ENCODE assay signal across 10 cellular contexts in the genomic region with DNA sequence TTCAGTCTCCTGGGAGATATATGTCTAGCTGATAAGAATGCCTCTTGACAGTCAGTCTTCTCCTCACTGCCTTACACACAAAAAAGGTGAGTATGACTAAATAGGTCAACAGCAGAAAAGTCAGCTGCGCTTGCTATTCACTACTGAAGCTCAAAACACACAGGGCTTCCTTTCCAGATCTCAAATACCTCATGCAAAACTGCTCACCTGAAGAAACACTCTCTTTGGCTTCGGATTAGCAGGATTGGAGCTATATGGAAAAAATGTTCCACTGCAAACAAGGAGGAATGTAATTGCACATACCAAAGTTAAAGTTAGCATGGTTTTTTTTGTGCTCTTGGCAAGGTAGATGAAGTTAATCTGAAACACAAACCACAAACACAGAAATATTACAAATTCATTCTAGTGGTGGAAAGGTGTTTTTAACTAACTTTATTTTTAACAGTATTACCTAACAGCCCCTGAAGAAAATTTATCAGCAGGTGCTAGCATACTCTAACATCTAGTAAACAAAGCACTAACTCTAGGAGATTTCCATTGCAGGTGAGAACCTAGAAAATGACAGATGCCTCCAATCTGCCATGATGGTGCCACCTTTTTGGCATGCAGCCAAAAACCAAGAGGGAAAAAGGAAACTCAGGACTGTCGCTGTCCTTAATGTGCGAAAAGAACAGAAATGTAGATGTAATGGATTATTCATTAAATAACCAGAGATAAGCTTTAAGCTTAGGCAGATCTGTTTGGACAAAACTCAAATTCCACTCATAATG. TPM values are rescaled to one million over a fixed set of nuclear protein-coding genes. Genes with fewer than 3 reads are reported as not detected.
A peak's percentile ranks its signal among the peaks of the same experiment; 100 is the strongest.
DNase-seq lines count a peak whose midpoint lies in the region; ATAC-seq and TF ChIP-seq lines count a peak whose summit lies in the region.
"Had no signal": no experiment of that assay in that cellular context is flagged by ENCODE, and none has a peak within 500 bp of the region (broad histone marks: within the 10 kb centered on the region; RNA-seq: fewer than 3 reads in every experiment).

No MANE protein-coding gene starts in this region.

- no peaks in the 10 kb centered on the region for H3K27me3 Mint-ChIP-seq in CD8-positive, alpha-beta memory T cell
- H3K27me3 Mint-ChIP-seq in stimulated activated naive CD8-positive, alpha-beta T cell treated with anti-CD3 and anti-CD28 coated beads, Interleukin-15, amount 100 ng/mL, for 72 hours = no peaks in the 10 kb centered on the region

- peak overlapping the region in 7 of 8 donors; percentile 14 to 91 (median 50) for H3K27ac Mint-ChIP-seq in CD8-positive, alpha-beta memory T cell
- peak overlapping the region in 1 of 2 donors; percentile 33 for H3K27ac Mint-ChIP-seq in stimulated activated naive CD8-positive, alpha-beta T cell treated with anti-CD3 and anti-CD28 coated beads, Interleukin-15, amount 100 ng/mL, for 72 hours

- ATAC-seq in left colon = peak; percentile 45
- no peak for ATAC-seq in stimulated activated naive CD8-positive, alpha-beta T cell treated with anti-CD3 and anti-CD28 coated beads, Interleukin-15, amount 100 ng/mL, for 72 hours

- H3K4me3 ChIP-seq in CD8-positive, alpha-beta memory T cell (ENCODE audit: low read length) = no peak overlapping the region
- H3K4me3 ChIP-seq in ascending aorta (no peak overlapping the region), breast epithelium (no peak overlapping the region)
- H3K4me3 ChIP-seq: skin epidermis had no signal

- no peaks in the 10 kb centered on the region for H3K27me3 ChIP-seq in CD8-positive, alpha-beta memory T cell (ENCODE audit: insufficient read depth, low read length, poor library complexity, severe bottlenecking)
- H3K27me3 ChIP-seq in ascending aorta (no peaks in the 10 kb centered on the region), breast epithelium (no peaks in the 10 kb centered on the region)

- DNase-seq in CD8-positive, alpha-beta memory T cell = no peak
- DNase-seq in NCI-H1105 treated with DMSO at 0.1 percent for 48 hours (lab: John Stamatoyannopoulos, UW) = peak; percentile 64
- no peak for DNase-seq in ascending aorta (ENCODE audit: low spot score in 2 of 2)
- DNase-seq in left colon = peak in 1 of 2 donors; percentile 16
- no peak for DNase-seq in NOMO-1 (lab: John Stamatoyannopoulos, UW; ENCODE audit: unreplicated experiment in 2 of 2)
- no peak for DNase-seq in stimulated activated naive CD8-positive, alpha-beta T cell treated with anti-CD3 and anti-CD28 coated beads, Interleukin-15, amount 100 ng/mL, for 72 hours
- DNase-seq in globus pallidus (ENCODE audit: low spot score) = no peak
- no peak for DNase-seq in breast epithelium (ENCODE audit: low spot score in 2 of 2)

- POLR2A ChIA-PET in CD8-positive, alpha-beta memory T cell (lab: Charles Lee) = no interaction called here

- TF ChIP-seq CTCF in ascending aorta (IDR thresholded peaks at IDR 0.05) (no peak), breast epithelium (IDR thresholded peaks at IDR 0.05) (no peak)

- CTCF ChIA-PET in CD8-positive, alpha-beta memory T cell (lab: Charles Lee) = no interaction called here

- peaks cover 5 to 56% (median 16%) of the 10 kb centered on the region in 3 donors for H3K36me3 Mint-ChIP-seq in CD8-positive, alpha-beta memory T cell

- no peaks in the 10 kb centered on the region for H3K9me3 Mint-ChIP-seq in CD8-positive, alpha-beta memory T cell
- H3K9me3 Mint-ChIP-seq in stimulated activated naive CD8-positive, alpha-beta T cell treated with anti-CD3 and anti-CD28 coated beads, Interleukin-15, amount 100 ng/mL, for 72 hours = no peaks in the 10 kb centered on the region

- no peaks in the 10 kb centered on the region for H3K9me3 ChIP-seq in CD8-positive, alpha-beta memory T cell (ENCODE audit: low read length)
- H3K9me3 ChIP-seq in ascending aorta (no peaks in the 10 kb centered on the region), breast epithelium (no peaks in the 10 kb centered on the region)

- peak overlapping the region in 2 of 7 donors; percentile 21 to 23 for H3K4me3 Mint-ChIP-seq in CD8-positive, alpha-beta memory T cell
- H3K4me3 Mint-ChIP-seq in stimulated activated naive CD8-positive, alpha-beta T cell treated with anti-CD3 and anti-CD28 coated beads, Interleukin-15, amount 100 ng/mL, for 72 hours = no peak overlapping the region

- H3K4me1 Mint-ChIP-seq in CD8-positive, alpha-beta memory T cell = peaks cover 10 to 18% (median 11%) of the 10 kb centered on the region in 3 donors
- peaks cover 17% of the 10 kb centered on the region for H3K4me1 Mint-ChIP-seq in stimulated activated naive CD8-positive, alpha-beta T cell treated with anti-CD3 and anti-CD28 coated beads, Interleukin-15, amount 100 ng/mL, for 72 hours

- H3K27ac ChIP-seq in CD8-positive, alpha-beta memory T cell (ENCODE audit: low read depth, low read length) = no peak overlapping the region
- H3K27ac ChIP-seq in ascending aorta (peak overlapping the region; percentile 26 to 36), breast epithelium (no peak overlapping the region)
- H3K27ac ChIP-seq: epithelial cell of prostate, skin epidermis had no signal

- no peaks in the 10 kb centered on the region for H3K36me3 ChIP-seq in CD8-positive, alpha-beta memory T cell (ENCODE audit: insufficient read depth, low read length)
- peaks cover 0 to 5% of the 10 kb centered on the region in 2 donors for H3K36me3 ChIP-seq in ascending aorta
- H3K36me3 ChIP-seq in breast epithelium = no peaks in the 10 kb centered on the region

- no peak for TF ChIP-seq POLR2A in breast epithelium (IDR thresholded peaks at IDR 0.05)

- intact Hi-C loops in ascending aorta (cut with DNase I) (loop anchor here (2.0 to 10.0 kb wide), 2 partner anchors 32 to 84 kb away; a partner anchor contains a TSS), left colon (cut with DNase I, micrococcal nuclease) (no loop called here), breast epithelium (cut with DNase I; ENCODE audit: low total_unique reads) (no loop called here)

- no peaks in the 10 kb centered on the region for H3K4me1 ChIP-seq in CD8-positive, alpha-beta memory T cell (ENCODE audit: insufficient read depth, low read length)
- H3K4me1 ChIP-seq in ascending aorta = no peaks in the 10 kb centered on the region
- H3K4me1 ChIP-seq in breast epithelium = no peaks in the 10 kb centered on the region

RNA-seq across cellular contexts. Expression of a gene that starts 31.8 kb away (rescaled TPM):
- 1 to 10 TPM; 8.6 to 10.0 TPM for total RNA-seq in CD8-positive, alpha-beta memory T cell
- 17.2 TPM for polyA plus RNA-seq in CD8-positive, alpha-beta memory T cell
- 4.8 TPM for total RNA-seq in ascending aorta
- total RNA-seq in left colon = 10 to 100 TPM; 33.6 to 44.5 TPM
- total RNA-seq in breast epithelium = 10 to 100 TPM; 12.6 to 39.2 (median 34.1) TPM

Comparison
In these comparisons a context has a peak if more than half of its experiments do, and no peak if none do; other contexts are left out.
1. H3K27ac ChIP-seq: peak in ascending aorta (2 of 2); none in CD8-positive, alpha-beta memory T cell (single experiment) and breast epithelium (0 of 2).